ENCODE assay signal across 12 cellular contexts in the genomic region with DNA sequence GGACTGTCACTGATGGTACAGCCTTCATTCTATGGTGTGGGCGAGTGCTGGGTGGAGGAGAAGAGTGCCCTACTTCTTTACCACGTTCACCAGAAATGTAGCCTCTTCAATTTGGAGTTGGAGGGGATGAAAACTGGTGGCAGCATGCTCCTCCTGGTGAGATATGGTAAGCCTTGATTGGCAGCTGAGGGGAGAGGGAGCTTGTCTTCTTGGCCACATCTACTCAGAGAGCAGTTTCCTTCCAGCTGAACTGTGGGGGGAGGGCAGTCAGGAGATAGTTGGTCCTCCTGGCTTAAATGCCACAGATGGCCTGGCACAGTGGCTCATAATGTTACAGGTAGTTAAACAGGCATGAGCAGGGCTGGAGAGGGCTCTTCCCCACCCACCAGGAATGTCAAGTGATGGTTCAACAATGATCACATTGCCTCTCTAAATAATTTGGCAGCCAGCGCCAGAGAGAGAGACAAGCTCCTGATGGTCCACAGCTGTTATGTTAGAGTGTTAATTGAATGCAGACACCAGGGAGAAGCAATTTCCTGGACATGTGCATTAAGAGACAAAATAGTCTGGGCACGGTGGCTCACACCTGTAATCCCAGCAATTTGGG. TPM values are rescaled to one million over a fixed set of nuclear protein-coding genes. Genes with fewer than 3 reads are reported as not detected.
A peak's percentile ranks its signal among the peaks of the same experiment; 100 is the strongest.
DNase-seq lines count a peak whose midpoint lies in the region; ATAC-seq and TF ChIP-seq lines count a peak whose summit lies in the region.
"Had no signal": no experiment of that assay in that cellular context is flagged by ENCODE, and none has a peak within 500 bp of the region (broad histone marks: within the 10 kb centered on the region; RNA-seq: fewer than 3 reads in every experiment).

No MANE protein-coding gene starts in this region.

- H3F3A ChIP-seq in Loucy (ENCODE audit: low read depth): no peaks in the 10 kb centered on the region

- 33 to 35% (median 35%) methylated on average over 4 of the region's 4 CpGs for WGBS in ovary, 3 donors

- H3K9me3 ChIP-seq in Loucy (ENCODE audit: insufficient read depth, low read depth, low read length) (no peaks in the 10 kb centered on the region), endocrine pancreas (ENCODE audit: control insufficient read depth, low read length) (no peaks in the 10 kb centered on the region), ovary (no peaks in the 10 kb centered on the region)
- H3K9me3 ChIP-seq: thoracic aorta had no signal

- no peak for TF ChIP-seq POLR2A in ovary (IDR thresholded peaks at IDR 0.05)

- H3K27ac ChIP-seq in ovary: no peak overlapping the region
- H3K27ac ChIP-seq: thoracic aorta had no signal

- H4K20me1 ChIP-seq in Loucy (ENCODE audit: insufficient read depth, low read length, poor library complexity, severe bottlenecking): no peaks in the 10 kb centered on the region

- DNase-seq in DMS 273 (lab: John Stamatoyannopoulos, UW; ENCODE audit: unreplicated experiment) (peak; percentile 79), NCI-H446 treated with DMSO at 0.1 percent for 48 hours (lab: John Stamatoyannopoulos, UW) (peak; percentile 46), ovary (no peak)
- no peak for DNase-seq in activated effector memory CD4-positive, alpha-beta T cell treated with anti-CD3 and anti-CD28 coated beads, Interleukin-2, amount 50 U/mL, for 16 hours
- DNase-seq: CD4-positive, alpha-beta memory T cell; effector memory CD8-positive, alpha-beta T cell had no signal

- no peak for ATAC-seq in GM19023 (IDR thresholded peaks at IDR 0.05; ENCODE audit: unreplicated experiment)
- ATAC-seq in HG03432 (IDR thresholded peaks at IDR 0.05; ENCODE audit: unreplicated experiment): no peak
- ATAC-seq: effector memory CD8-positive, alpha-beta T cell; left lobe of liver had no signal

- peak overlapping the region; percentile 30 for H3K4me2 ChIP-seq in Loucy (ENCODE audit: low read depth, low read length, poor library complexity, severe bottlenecking)

- no peaks in the 10 kb centered on the region for H3K36me3 ChIP-seq in Loucy (ENCODE audit: insufficient read depth, low read length)
- no peaks in the 10 kb centered on the region for H3K36me3 ChIP-seq in endocrine pancreas (ENCODE audit: control insufficient read depth, insufficient read depth, low read length)
- H3K36me3 ChIP-seq in ovary: no peaks in the 10 kb centered on the region
- H3K36me3 ChIP-seq: thoracic aorta had no signal

- intact Hi-C loops in ovary (cut with DNase I): loop anchor here in 2 of 4 donors (5.0 to 10.0 kb wide), 2 partner anchors 50 to 593 kb away; a partner anchor contains a TSS

- H3K9ac ChIP-seq in Loucy (ENCODE audit: low read depth, low read length, poor library complexity, severe bottlenecking) (no peak overlapping the region), endocrine pancreas (ENCODE audit: control insufficient read depth, insufficient read depth, low read length) (peak overlapping the region; percentile 33)

- no peaks in the 10 kb centered on the region for H3K27me3 ChIP-seq in Loucy (ENCODE audit: insufficient read depth, low read length, poor library complexity, severe bottlenecking)
- no peaks in the 10 kb centered on the region for H3K27me3 ChIP-seq in endocrine pancreas (ENCODE audit: control insufficient read depth, insufficient read depth, low read length)
- H3K27me3 ChIP-seq in ovary: no peaks in the 10 kb centered on the region

- H3K79me2 ChIP-seq in Loucy (ENCODE audit: insufficient read depth, low read length): no peaks in the 10 kb centered on the region

- H3K9me2 ChIP-seq in Loucy (replicated peaks; ENCODE audit: low read depth, low read length): no peaks in the 10 kb centered on the region

- peak overlapping the region; percentile 67 for H2AFZ ChIP-seq in Loucy (ENCODE audit: low read length)

- no peak for TF ChIP-seq EP300 in ovary (IDR thresholded peaks at IDR 0.05)

- H3K4me3 ChIP-seq in Loucy (ENCODE audit: low read length, poor library complexity, severe bottlenecking) (no peak overlapping the region), endocrine pancreas (ENCODE audit: control insufficient read depth, insufficient read depth, low read length) (no peak overlapping the region), ovary (no peak overlapping the region)
- H3K4me3 ChIP-seq: thoracic aorta had no signal

- TF ChIP-seq CTCF in Loucy (conservative IDR thresholded peaks at IDR 0.05; ENCODE audit: low read length) (no peak), ovary (IDR thresholded peaks at IDR 0.05) (no peak)

- peaks cover 8% of the 10 kb centered on the region for H3K4me1 ChIP-seq in Loucy (ENCODE audit: insufficient read depth, low read length, poor library complexity, severe bottlenecking)
- H3K4me1 ChIP-seq in endocrine pancreas (ENCODE audit: control insufficient read depth, insufficient read depth, low read length): no peaks in the 10 kb centered on the region
- H3K4me1 ChIP-seq in ovary (ENCODE audit: insufficient read depth): no peaks in the 10 kb centered on the region

RNA-seq across cellular contexts. Expression of a gene that starts 9.0 kb away (rescaled TPM):
- 100 to 1,000 TPM in 5 of 7 donors, 10 to 100 TPM in 2; 41.7 to 136 (median 115) TPM for total RNA-seq in ovary
- polyA plus RNA-seq in ovary: 100 to 1,000 TPM; 116 to 171 TPM

RNA-seq across cellular contexts. Expression of a gene that starts 18.6 kb away (rescaled TPM):
- 1 to 10 TPM; 2.6 to 7.5 (median 4.6) TPM for total RNA-seq in ovary
- polyA plus RNA-seq in ovary: 1 to 10 TPM; 3.7 to 4.4 TPM

RNA-seq across cellular contexts. Expression of a gene that starts 36.0 kb away (rescaled TPM):
- total RNA-seq in ovary: 10 to 100 TPM; 12.7 to 94.9 (median 63.1) TPM
- polyA plus RNA-seq in ovary: 100 to 1,000 TPM in 1 of 2 donors, 10 to 100 TPM in 1; 30.2 to 134 TPM

RNA-seq across cellular contexts. Expression of a gene that starts 40.2 kb away (rescaled TPM):
- total RNA-seq in ovary: 1 to 10 TPM in 3 of 7 donors, under 1 TPM in 4; 0.23 to 1.5 (median 0.75) TPM
- 1 to 10 TPM in 1 of 2 donors, under 1 TPM in 1; 0.08 to 1.1 TPM for polyA plus RNA-seq in ovary

RNA-seq across cellular contexts. Expression of a gene that starts 51.4 kb away (rescaled TPM):
- total RNA-seq in ovary: 10 to 100 TPM in 4 of 7 donors, 1 to 10 TPM in 3; 6.7 to 33.3 (median 14.1) TPM
- 10 to 100 TPM in 1 of 2 donors, 1 to 10 TPM in 1; 1.6 to 12.2 TPM for polyA plus RNA-seq in ovary

Comparison
In these comparisons a context has a peak if more than half of its experiments do, and no peak if none do; other contexts are left out.
1. DNase-seq: peak in DMS 273 (single experiment) and NCI-H446 treated with DMSO at 0.1 percent for 48 hours (single experiment); none in ovary (0 of 5) and activated effector memory CD4-positive, alpha-beta T cell treated with anti-CD3 and anti-CD28 coated beads, Interleukin-2, amount 50 U/mL, for 16 hours (single experiment).